In the genomic region with DNA sequence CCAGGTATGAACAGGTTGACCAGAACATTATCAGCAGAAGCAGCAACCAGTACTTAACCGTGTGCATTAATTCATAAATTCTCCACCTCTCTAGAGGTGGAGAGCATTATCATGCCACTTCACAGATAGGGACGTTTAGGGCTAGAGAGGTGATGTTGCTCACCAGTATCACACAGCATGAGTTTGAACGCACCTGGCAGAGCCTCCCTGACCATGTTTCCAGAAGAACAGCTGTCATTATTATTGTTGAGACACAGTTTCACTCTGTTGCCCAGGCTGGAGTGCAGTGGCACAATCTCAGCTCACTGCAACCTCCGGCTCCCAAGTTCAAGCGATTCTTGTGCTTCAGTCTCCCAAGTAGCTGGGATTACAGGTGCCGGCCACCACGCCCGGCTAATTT, we compare ENCODE assay signal across 12 cellular contexts. TPM values are rescaled to one million over a fixed set of nuclear protein-coding genes. Genes with fewer than 3 reads are reported as not detected.
DNase-seq lines count a peak whose midpoint lies in the region; ATAC-seq and TF ChIP-seq lines count a peak whose summit lies in the region.
"Had no signal": no experiment of that assay in that cellular context is flagged by ENCODE, and none has a peak within 500 bp of the region (broad histone marks: within the 10 kb centered on the region; RNA-seq: fewer than 3 reads in every experiment).

No MANE protein-coding gene starts in this region.

- peak overlapping the region; percentile 83 to 85 for H3K27ac ChIP-seq in ascending aorta
- peak overlapping the region; percentile 89 to 95 for H3K27ac ChIP-seq in thoracic aorta

- H3K27me3 ChIP-seq in ascending aorta, result no peaks in the 10 kb centered on the region
- H3K27me3 ChIP-seq in thoracic aorta (replicated peaks; ENCODE audit: insufficient read depth), result no peaks in the 10 kb centered on the region

- intact Hi-C loops in ascending aorta (cut with DNase I), result no loop called here

- H3K9me3 ChIP-seq in ascending aorta (no peaks in the 10 kb centered on the region), thoracic aorta (no peaks in the 10 kb centered on the region)

- H3K4me3 ChIP-seq in ascending aorta (peak overlapping the region; percentile 11 to 27), thoracic aorta (peak overlapping the region; percentile 4)

- TF ChIP-seq CTCF in HFFc6 (IDR thresholded peaks at IDR 0.05) (no peak), ascending aorta (IDR thresholded peaks at IDR 0.05) (no peak), mesothelial cell of epicardium (IDR thresholded peaks at IDR 0.05; ENCODE audit: unreplicated experiment) (no peak), thoracic aorta (IDR thresholded peaks at IDR 0.05) (no peak)

- H3K9me3 Mint-ChIP-seq in HFFc6, result peaks cover 5% of the 10 kb centered on the region
- H3K9me3 Mint-ChIP-seq in mesothelial cell of epicardium, result no peaks in the 10 kb centered on the region
- H3K9me3 Mint-ChIP-seq: activated naive CD4-positive, alpha-beta T cell treated with anti-CD3 and anti-CD28 coated beads for 36 hours; brain had no signal

- H3K4me1 Mint-ChIP-seq in HFFc6 (ENCODE audit: low read depth), result peaks cover 41% of the 10 kb centered on the region
- peaks cover 10% of the 10 kb centered on the region for H3K4me1 Mint-ChIP-seq in mesothelial cell of epicardium

- ATAC-seq in thoracic aorta (ENCODE audit: insufficient number of reproducible peaks, low FRiP score, low read depth), result no peak

- H3K36me3 Mint-ChIP-seq in HFFc6 (ENCODE audit: low read depth) (peaks cover 46% of the 10 kb centered on the region), mesothelial cell of epicardium (peaks cover 25% of the 10 kb centered on the region)

- peak overlapping the region; percentile 83 for H3K27ac Mint-ChIP-seq in HFFc6
- H3K27ac Mint-ChIP-seq in mesothelial cell of epicardium, result peak overlapping the region; percentile 48
- H3K27ac Mint-ChIP-seq: activated naive CD4-positive, alpha-beta T cell treated with anti-CD3 and anti-CD28 coated beads for 36 hours; B cell had no signal

- H3K27me3 Mint-ChIP-seq in HFFc6 (ENCODE audit: insufficient read depth) (no peaks in the 10 kb centered on the region; the same call in 1 of the 2 replicates), mesothelial cell of epicardium (ENCODE audit: low read depth) (no peaks in the 10 kb centered on the region)
- H3K27me3 Mint-ChIP-seq: brain had no signal

- peaks cover 30 to 63% of the 10 kb centered on the region in 2 donors for H3K36me3 ChIP-seq in ascending aorta
- peaks cover 28% of the 10 kb centered on the region for H3K36me3 ChIP-seq in thoracic aorta

- H3K4me3 Mint-ChIP-seq in HFFc6, result peak overlapping the region; percentile 71; the same call in 1 of the 2 replicates
- no peak overlapping the region for H3K4me3 Mint-ChIP-seq in mesothelial cell of epicardium
- H3K4me3 Mint-ChIP-seq: activated naive CD4-positive, alpha-beta T cell treated with anti-CD3 and anti-CD28 coated beads for 36 hours; B cell had no signal

- no peak for DNase-seq in HFFc6
- DNase-seq in ascending aorta (ENCODE audit: low spot score in 2 of 2), result no peak
- DNase-seq in mesothelial cell of epicardium (ENCODE audit: low spot score in 2 of 2, unreplicated experiment in 2 of 2), result no peak
- no peak for DNase-seq in thoracic aorta (ENCODE audit: low spot score)
- no peak for DNase-seq in effector CD8-positive, alpha-beta T cell (lab: John Stamatoyannopoulos, UW)
- DNase-seq in NCI-H2107 treated with DMSO at 0.1 percent for 48 hours (lab: John Stamatoyannopoulos, UW; ENCODE audit: unreplicated experiment), result no peak
- DNase-seq in NCI-H748 treated with DMSO at 0.1 percent for 48 hours (lab: John Stamatoyannopoulos, UW), result no peak
- DNase-seq: activated naive CD4-positive, alpha-beta T cell treated with anti-CD3 and anti-CD28 coated beads for 36 hours; NCI-H2171; T-helper 9 cell had no signal

- H3K4me1 ChIP-seq in ascending aorta, result peaks cover 35 to 71% of the 10 kb centered on the region in 2 donors
- peaks cover 59 to 98% of the 10 kb centered on the region in 2 donors for H3K4me1 ChIP-seq in thoracic aorta (ENCODE audit: control insufficient read depth in 1 of 2, low read depth in 2 of 2)

RNA-seq across cellular contexts. Expression of gene KANK2, which starts 6.8 kb away (rescaled TPM):
- 100 to 1,000 TPM; 132 to 167 (median 156) TPM for total RNA-seq in HFFc6 (2021; fragmentation: NEBNext Ultra II Directional; extraction: Animal tissue kit (Norgen Biotek cat#: 25700))
- total RNA-seq in ascending aorta (572 TPM), mesothelial cell of epicardium (84.3 to 85.3 TPM (median 84.7 TPM) in 3 replicates), thoracic aorta (100 to 1,000 TPM; 647 to 689 TPM)

RNA-seq across cellular contexts. Expression of gene SPC24, which starts 34.9 kb away (rescaled TPM):
- total RNA-seq in HFFc6 (2021; fragmentation: NEBNext Ultra II Directional; extraction: Animal tissue kit (Norgen Biotek cat#: 25700)), result 10 to 100 TPM; 21.0 to 54.6 (median 50.3) TPM
- total RNA-seq in ascending aorta (1.1 TPM), mesothelial cell of epicardium (16.3 to 22.0 TPM (median 20.6 TPM) in 3 replicates), thoracic aorta (1 to 10 TPM; 2.4 to 4.7 TPM)

RNA-seq across cellular contexts. Expression of gene ANGPTL8, which starts 48.9 kb away (rescaled TPM):
- not detected for total RNA-seq in HFFc6 (2021; fragmentation: NEBNext Ultra II Directional; extraction: Animal tissue kit (Norgen Biotek cat#: 25700))
- total RNA-seq in ascending aorta, result not detected
- 0.25 to 0.84 TPM (median 0.29 TPM) in 3 replicates for total RNA-seq in mesothelial cell of epicardium
- not detected for total RNA-seq in thoracic aorta
- total RNA-seq: activated naive CD4-positive, alpha-beta T cell treated with anti-CD3 and anti-CD28 coated beads for 36 hours; B cell had no signal
